ENCODE assay signal across 8 cellular contexts in genomic region chr19:4976412-4977298, GRCh38. TPM values are rescaled to one million over a fixed set of nuclear protein-coding genes. Genes with fewer than 3 reads are reported as not detected.
DNase-seq lines count a peak whose midpoint lies in the region; TF ChIP-seq lines count a peak whose summit lies in the region.

No MANE protein-coding gene starts in this region.

- DNase-seq in NCI-H82 (lab: John Stamatoyannopoulos, UW) (peak; percentile 21), NCI-H82 treated with DMSO at 0.1 percent for 48 hours (lab: John Stamatoyannopoulos, UW; ENCODE audit: unreplicated experiment) (no peak), UCSD-AML1 (lab: John Stamatoyannopoulos, UW; ENCODE audit: unreplicated experiment) (peak; percentile 81), globus pallidus (ENCODE audit: low spot score) (peak; percentile 70), osteocyte (ENCODE audit: extremely low spot score, unreplicated experiment) (no peak), DMS114 treated with DMSO at 0.1 percent for 48 hours (lab: John Stamatoyannopoulos, UW; ENCODE audit: unreplicated experiment) (no peak), NCI-H2196 (lab: John Stamatoyannopoulos, UW; ENCODE audit: unreplicated experiment) (no peak)
- no peak for DNase-seq in activated CD4-positive, alpha-beta T cell treated with anti-CD3 and anti-CD28 coated beads for 1 hour

- H3K36me3 Mint-ChIP-seq in osteocyte (ENCODE audit: unreplicated experiment): peaks cover 5% of the 10 kb centered on the region

- no peak for TF ChIP-seq CTCF in osteocyte (IDR thresholded peaks at IDR 0.05)

- no peak overlapping the region for H3K4me3 Mint-ChIP-seq in osteocyte (ENCODE audit: unreplicated experiment)

- H3K9me3 Mint-ChIP-seq in osteocyte (ENCODE audit: unreplicated experiment): no peaks in the 10 kb centered on the region

- H3K27ac Mint-ChIP-seq in osteocyte (ENCODE audit: unreplicated experiment): peak overlapping the region; percentile 77

- H3K4me1 Mint-ChIP-seq in osteocyte (ENCODE audit: unreplicated experiment): peaks cover 61% of the 10 kb centered on the region

- H3K27me3 Mint-ChIP-seq in osteocyte (ENCODE audit: unreplicated experiment): no peaks in the 10 kb centered on the region

RNA-seq across cellular contexts. Expression of gene KDM4B, which starts 7.7 kb away (rescaled TPM):
- 48.4 and 49.0 TPM in 2 replicates for total RNA-seq in osteocyte

Comparison
In these comparisons a context has a peak if more than half of its experiments do, and no peak if none do; other contexts are left out.
1. DNase-seq: peak in NCI-H82 (single experiment), UCSD-AML1 (single experiment) and globus pallidus (single experiment); none in NCI-H82 treated with DMSO at 0.1 percent for 48 hours (single experiment), osteocyte (single experiment), activated CD4-positive, alpha-beta T cell treated with anti-CD3 and anti-CD28 coated beads for 1 hour (single experiment), DMS114 treated with DMSO at 0.1 percent for 48 hours (single experiment) and NCI-H2196 (single experiment).